ENCODE assay signal across 1 cellular context in genomic region chrX:2410279-2411020, GRCh38.
A peak's percentile ranks its signal among the peaks of the same experiment; 100 is the strongest.
TF ChIP-seq lines count a peak whose summit lies in the region.

No MANE protein-coding gene starts in this region.

TF ChIP-seq in HepG2, 621 proteins besides CTCF, POLR2A, EP300 and RAD21 (continued from another document and continues in another):
- TF ChIP-seq MYC (CRISPR knock-in tag; IDR thresholded peaks at IDR 0.05; ENCODE audit: borderline replicate concordance) (no peak), ZMYM4 (CRISPR knock-in tag; IDR thresholded peaks at IDR 0.05) (no peak), ZNF570 (CRISPR knock-in tag; IDR thresholded peaks at IDR 0.05; ENCODE audit: borderline replicate concordance) (no peak), SRY (CRISPR knock-in tag; IDR thresholded peaks at IDR 0.05) (peak; percentile 42; the same call in 1 of the 2 replicates), ZNF12 (CRISPR knock-in tag; IDR thresholded peaks at IDR 0.05) (no peak), SOX13 (IDR thresholded peaks at IDR 0.05) (no peak), SOX13 (CRISPR knock-in tag; conservative IDR thresholded peaks at IDR 0.05 in 1 of 2, IDR thresholded peaks at IDR 0.05 in 1 of 2) (no peak), ZNF142 (CRISPR knock-in tag; IDR thresholded peaks at IDR 0.05) (no peak), ZBTB38 (CRISPR knock-in tag; IDR thresholded peaks at IDR 0.05) (no peak), FOXA3 (CRISPR knock-in tag; IDR thresholded peaks at IDR 0.05) (peak; percentile 60), TFAP4 (IDR thresholded peaks at IDR 0.05; ENCODE audit: borderline replicate concordance, low read depth) (peak; percentile 18; the same call in 1 of the 2 replicates), HNF4G (IDR thresholded peaks at IDR 0.05; ENCODE audit: borderline replicate concordance, low read depth, low read length) (peak; percentile 47), HNF4G (CRISPR knock-in tag; IDR thresholded peaks at IDR 0.05; ENCODE audit: borderline replicate concordance, low read depth) (no peak), ZSCAN29 (CRISPR knock-in tag; conservative IDR thresholded peaks at IDR 0.05) (0 out of 2 replicates have a peak, but pooled peaks have one; percentile 25), FOXO4 (CRISPR knock-in tag; conservative IDR thresholded peaks at IDR 0.05) (no peak), ASH2L (IDR thresholded peaks at IDR 0.05; ENCODE audit: insufficient read length, low read depth, low read length) (peak; percentile 39), FOXA1 (IDR thresholded peaks at IDR 0.05) (no peak), FOXA1 (CRISPR knock-in tag; IDR thresholded peaks at IDR 0.05) (peak; percentile 65), ARID5B (CRISPR knock-in tag; IDR thresholded peaks at IDR 0.05) (peak; percentile 8; the same call in 1 of the 2 replicates), ZNF770 (CRISPR knock-in tag; IDR thresholded peaks at IDR 0.05) (no peak), KMT2B (CRISPR knock-in tag; IDR thresholded peaks at IDR 0.05) (no peak), PAXIP1 (CRISPR knock-in tag; conservative IDR thresholded peaks at IDR 0.05) (0 out of 2 replicates have a peak, but pooled peaks have one; percentile 29), ZBTB43 (CRISPR knock-in tag; conservative IDR thresholded peaks at IDR 0.05) (peak; percentile 40; the same call in 1 of the 2 replicates), FOSL2 (CRISPR knock-in tag; IDR thresholded peaks at IDR 0.05) (peak; percentile 82), SNAPC4 (CRISPR knock-in tag; IDR thresholded peaks at IDR 0.05) (no peak), GATAD2A (CRISPR knock-in tag; IDR thresholded peaks at IDR 0.05) (0 out of 2 replicates have a peak, but pooled peaks have one; percentile 10), DNMT1 (CRISPR knock-in tag; IDR thresholded peaks at IDR 0.05) (no peak), ZNF644 (CRISPR knock-in tag; IDR thresholded peaks at IDR 0.05; ENCODE audit: low read depth) (0 out of 2 replicates have a peak, but pooled peaks have one; percentile 20)
